Comparison of ENCODE assay signal across 17 cellular contexts in genomic region chr5:179875741-179876667, GRCh38.
"Had no signal": no experiment of that assay in that cellular context is flagged by ENCODE, and none has a peak within 500 bp of the region (broad histone marks: within the 10 kb centered on the region; RNA-seq: fewer than 3 reads in every experiment).

No MANE protein-coding gene starts in this region.

- H3K4me3 Mint-ChIP-seq: brain; effector memory CD8-positive, alpha-beta T cell; memory B cell; nephron; WTC11 had no signal

- ATAC-seq: activated naive CD4-positive, alpha-beta T cell treated with anti-CD3 and anti-CD28 coated beads, Interleukin-2, amount 50 U/mL, for 72 hours; effector memory CD8-positive, alpha-beta T cell; heart left ventricle; left cardiac atrium; stimulated activated naive CD8-positive, alpha-beta T cell treated with anti-CD3 and anti-CD28 coated beads, Interleukin-15, Interleukin-2, amounts not matched to agents 100 U/mL and 50 U/mL, for 24 hours; WTC11 had no signal

- H3K27ac ChIP-seq: esophagus squamous epithelium, heart left ventricle, thyroid gland had no signal

- H3K4me3 ChIP-seq: esophagus squamous epithelium, heart left ventricle, thyroid gland had no signal

- H3K27me3 ChIP-seq: esophagus squamous epithelium, heart left ventricle, thyroid gland had no signal

- H3K9me3 ChIP-seq: esophagus squamous epithelium, heart left ventricle, thyroid gland had no signal

- H3K4me1 Mint-ChIP-seq: brain, memory B cell, WTC11 had no signal

- H3K27me3 Mint-ChIP-seq: brain; effector memory CD8-positive, alpha-beta T cell; memory B cell had no signal

- DNase-seq: activated gamma-delta T cell treated with Interleukin-2 at 50 U/mL for 16 hours; activated T-cell treated with anti-CD3 and anti-CD28 coated beads, Interleukin-2, amount 50 U/mL, for 1 hour; aorta; effector memory CD8-positive, alpha-beta T cell; esophagus squamous epithelium; islet precursor cell; left cardiac atrium; stimulated activated CD4-positive, alpha-beta T cell treated with anti-CD3 and anti-CD28 coated beads, Interleukin-4, amount 100 ng/mL, for 24 hours; stimulated activated naive CD8-positive, alpha-beta T cell treated with anti-CD3 and anti-CD28 coated beads, Interleukin-15, Interleukin-2, amounts not matched to agents 100 U/mL and 50 U/mL, for 24 hours; T1000; thyroid gland had no signal

- H3K4me1 ChIP-seq: esophagus squamous epithelium had no signal

- H3K27ac Mint-ChIP-seq: activated naive CD4-positive, alpha-beta T cell treated with anti-CD3 and anti-CD28 coated beads, Interleukin-2, amount 50 U/mL, for 72 hours; brain; memory B cell; WTC11 had no signal
